Comparison of ENCODE assay signal across 18 cellular contexts in genomic region chr17:52536466-52536865, GRCh38.
"Had no signal": no experiment of that assay in that cellular context is flagged by ENCODE, and none has a peak within 500 bp of the region (broad histone marks: within the 10 kb centered on the region; RNA-seq: fewer than 3 reads in every experiment).

No MANE protein-coding gene starts in this region.

- H3K4me3 ChIP-seq: adrenal gland, esophagus muscularis mucosa, smooth muscle cell, upper lobe of right lung had no signal

- DNase-seq: activated CD4-positive, alpha-beta T cell treated with anti-CD3 and anti-CD28 coated beads for 4 hours; activated CD8-positive, alpha-beta T cell treated with anti-CD3 and anti-CD28 coated beads for 36 hours; activated effector memory CD4-positive, alpha-beta T cell treated with anti-CD3 and anti-CD28 coated beads, Interleukin-2, amount 50 U/mL, for 16 hours; activated T-cell treated with anti-CD3 and anti-CD28 coated beads, Interleukin-2, amount 50 U/mL, for 4 hours; adrenal gland; central memory CD4-positive, alpha-beta T cell; cortex of kidney; effector CD4-positive, alpha-beta T cell; naive B cell; stimulated activated CD4-positive, alpha-beta T cell treated with anti-CD3 and anti-CD28 coated beads, Interleukin-4, amount 100 ng/mL, for 4 hours; stimulated activated CD8-positive, alpha-beta memory T cell treated with anti-CD3 and anti-CD28 coated beads, Interleukin-4, amount 100 ng/mL, for 48 hours; stimulated activated naive CD4-positive, alpha-beta T cell treated with Interleukin-2 at 50 U/mL for 16 hours; T-helper 2 cell; upper lobe of right lung had no signal

- H3K27me3 ChIP-seq: adrenal gland, esophagus muscularis mucosa, upper lobe of right lung had no signal

- H3K9me3 ChIP-seq: adrenal gland, esophagus muscularis mucosa, upper lobe of right lung had no signal

- ATAC-seq: activated CD8-positive, alpha-beta T cell treated with anti-CD3 and anti-CD28 coated beads for 36 hours; activated T-cell treated with anti-CD3 and anti-CD28 coated beads, Interleukin-2, amount 50 U/mL, for 4 hours; left colon; upper lobe of right lung; WTC11 had no signal

- H3K27ac ChIP-seq: adrenal gland, esophagus muscularis mucosa, upper lobe of right lung had no signal

- H3K4me1 ChIP-seq: adrenal gland, upper lobe of right lung had no signal

- H3K36me3 ChIP-seq: adrenal gland, esophagus muscularis mucosa, upper lobe of right lung had no signal
